ENCODE assay signal across 8 cellular contexts in genomic region chr22:38467904-38468760, GRCh38. TPM values are rescaled to one million over a fixed set of nuclear protein-coding genes. Genes with fewer than 3 reads are reported as not detected.
DNase-seq lines count a peak whose midpoint lies in the region; ATAC-seq and TF ChIP-seq lines count a peak whose summit lies in the region.

Gene KDELR3, plus strand, starts transcription at chr22:38468096. Its CDS starts 138 bp downstream, at chr22:38468234.

- no peak for TF ChIP-seq CTCF in epithelial cell of esophagus (IDR thresholded peaks at IDR 0.05; ENCODE audit: insufficient read depth, low read depth, low read length, missing control alignments)

- H3K4me1 Mint-ChIP-seq in activated CD8-positive, alpha-beta T cell treated with anti-CD3 and anti-CD28 coated beads, Interleukin-2, amount 10 ng/mL, durations not matched to agents 7 days and 5 days (ENCODE audit: low read depth), result peaks cover 17% of the 10 kb centered on the region

- peaks cover 15% of the 10 kb centered on the region for H3K4me1 ChIP-seq in mucosa of stomach (ENCODE audit: control insufficient read depth, insufficient read depth, low read length)

- POLR2A ChIA-PET in activated CD8-positive, alpha-beta T cell treated with anti-CD3 and anti-CD28 coated beads, Interleukin-2, amount 10 ng/mL, durations not matched to agents 7 days and 5 days (lab: Charles Lee), result no interaction called here

- CTCF ChIA-PET in activated CD8-positive, alpha-beta T cell treated with anti-CD3 and anti-CD28 coated beads, Interleukin-2, amount 10 ng/mL, durations not matched to agents 7 days and 5 days (lab: Charles Lee), result interaction anchor here (0.5 to 0.8 kb wide), 2 partner anchors 92 to 104 kb away, joined by 3 to 5 read pairs; no protein-coding TSS in a partner anchor

- peak; percentile 84 for ATAC-seq in activated CD8-positive, alpha-beta T cell treated with anti-CD3 and anti-CD28 coated beads, Interleukin-2, amount 10 ng/mL, durations not matched to agents 7 days and 5 days
- ATAC-seq in stimulated activated naive CD8-positive, alpha-beta T cell treated with anti-CD3 and anti-CD28 coated beads, Interleukin-15, Interleukin-2, amounts not matched to agents 100 U/mL and 50 U/mL, for 24 hours, result peak; percentile 93
- no peak for ATAC-seq in HG03045 (IDR thresholded peaks at IDR 0.05; ENCODE audit: unreplicated experiment)

- H3K27ac Mint-ChIP-seq in activated CD8-positive, alpha-beta T cell treated with anti-CD3 and anti-CD28 coated beads, Interleukin-2, amount 10 ng/mL, durations not matched to agents 7 days and 5 days, result peak within 1 kb of the TSS; percentile 34

- no peaks in the 10 kb centered on the region for H3K36me3 ChIP-seq in mucosa of stomach (ENCODE audit: control insufficient read depth, insufficient read depth, low read length)

- H3K27me3 ChIP-seq in mucosa of stomach (ENCODE audit: control insufficient read depth, insufficient read depth, low read length), result peaks cover 12% of the 10 kb centered on the region

- H3K4me3 ChIP-seq in epithelial cell of esophagus (ENCODE audit: low read length) (peak within 1 kb of the TSS; percentile 47), mucosa of stomach (ENCODE audit: low read length) (peak within 1 kb of the TSS; percentile 87)

- H3K9me3 Mint-ChIP-seq in activated CD8-positive, alpha-beta T cell treated with anti-CD3 and anti-CD28 coated beads, Interleukin-2, amount 10 ng/mL, durations not matched to agents 7 days and 5 days (ENCODE audit: insufficient read depth), result no peaks in the 10 kb centered on the region

- DNase-seq in COLO668 (lab: John Stamatoyannopoulos, UW; ENCODE audit: unreplicated experiment), result peak; percentile 49
- peak; percentile 68 for DNase-seq in HuH-7.5 (ENCODE audit: low spot score)
- DNase-seq in activated CD8-positive, alpha-beta T cell treated with anti-CD3 and anti-CD28 coated beads, Interleukin-2, amount 10 ng/mL, durations not matched to agents 7 days and 5 days, result peak; percentile 49
- peak; percentile 82 for DNase-seq in epithelial cell of esophagus (ENCODE audit: low read depth)
- DNase-seq in stimulated activated naive CD8-positive, alpha-beta T cell treated with anti-CD3 and anti-CD28 coated beads, Interleukin-15, Interleukin-2, amounts not matched to agents 100 U/mL and 50 U/mL, for 24 hours, result peak; percentile 79
- no peak for DNase-seq in NCI-H2029 (lab: John Stamatoyannopoulos, UW)

- peaks cover 42% of the 10 kb centered on the region for H3K27me3 Mint-ChIP-seq in activated CD8-positive, alpha-beta T cell treated with anti-CD3 and anti-CD28 coated beads, Interleukin-2, amount 10 ng/mL, durations not matched to agents 7 days and 5 days (ENCODE audit: low read depth)

- peak within 1 kb of the TSS; percentile 81 for H3K9ac ChIP-seq in mucosa of stomach (ENCODE audit: low read length)

- H3K4me3 Mint-ChIP-seq in activated CD8-positive, alpha-beta T cell treated with anti-CD3 and anti-CD28 coated beads, Interleukin-2, amount 10 ng/mL, durations not matched to agents 7 days and 5 days, result peak within 1 kb of the TSS; percentile 66

- no peaks in the 10 kb centered on the region for H3K36me3 Mint-ChIP-seq in activated CD8-positive, alpha-beta T cell treated with anti-CD3 and anti-CD28 coated beads, Interleukin-2, amount 10 ng/mL, durations not matched to agents 7 days and 5 days (ENCODE audit: low read depth)

- no peaks in the 10 kb centered on the region for H3K9me3 ChIP-seq in mucosa of stomach (ENCODE audit: control insufficient read depth, low read length)

RNA-seq across cellular contexts. Expression of gene KDELR3, which starts in this region (rescaled TPM):
- total RNA-seq in activated CD8-positive, alpha-beta T cell treated with anti-CD3 and anti-CD28 coated beads, Interleukin-2, amount 10 ng/mL, durations not matched to agents 7 days and 5 days, result 1 to 10 TPM in 1 of 2 experiments, under 1 TPM in 1; 0.99 to 1.0 TPM
